8 cellular contexts compared by ENCODE assay signal in the genomic region with DNA sequence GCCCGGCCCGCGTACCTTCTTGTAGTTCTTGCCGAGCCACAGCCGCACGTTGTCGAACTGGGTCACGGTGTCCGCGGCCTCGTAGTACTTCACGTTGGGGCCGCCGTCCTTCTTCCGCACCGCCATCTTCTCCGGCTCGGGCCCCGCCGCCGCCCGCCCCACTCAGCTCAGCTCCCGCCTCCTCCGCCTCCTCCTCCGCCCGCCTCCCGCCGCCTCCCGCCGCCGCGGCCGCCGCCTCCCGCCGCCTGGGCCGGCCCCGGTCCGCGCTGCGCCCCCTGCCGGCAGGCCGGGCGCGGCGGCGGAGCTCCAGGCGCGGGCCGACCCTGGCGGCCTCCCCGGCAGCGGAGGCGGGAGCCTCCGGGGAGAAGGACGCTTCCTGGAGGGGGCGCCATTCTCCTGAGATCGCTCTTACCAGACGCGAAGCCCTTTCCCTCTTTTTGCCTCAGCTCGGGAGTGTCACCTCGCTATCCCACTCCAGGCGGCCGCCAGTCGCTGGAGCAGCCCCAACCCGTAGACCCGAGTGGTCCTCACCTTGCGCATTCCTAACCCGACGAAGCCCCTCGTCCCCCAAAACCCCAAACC. TPM values are rescaled to one million over a fixed set of nuclear protein-coding genes. Genes with fewer than 3 reads are reported as not detected.
A peak's percentile ranks its signal among the peaks of the same experiment; 100 is the strongest.
DNase-seq lines count a peak whose midpoint lies in the region; ATAC-seq, FAIRE-seq and TF ChIP-seq lines count a peak whose summit lies in the region.

A gene (minus strand): TSS at position 148 of the 582 bp plus-strand sequence. CDS start 22 bp downstream, at position 126.

- peaks cover 2% of the 10 kb centered on the region for H3K27me3 Mint-ChIP-seq in activated CD8-positive, alpha-beta T cell treated with anti-CD3 and anti-CD28 coated beads for 36 hours

- POLR2A ChIA-PET in activated CD8-positive, alpha-beta T cell treated with anti-CD3 and anti-CD28 coated beads for 36 hours (lab: Charles Lee) = interaction anchor here (0.6 to 5.7 kb wide), 25 partner anchors 8 to 406 kb away, joined by 3 to 68 read pairs (median 5); a partner anchor contains a TSS

- no peaks in the 10 kb centered on the region for H3K9me3 Mint-ChIP-seq in activated CD8-positive, alpha-beta T cell treated with anti-CD3 and anti-CD28 coated beads for 36 hours

- DNase-seq in BE2C (peak; percentile 96), GM19239 (ENCODE audit: insufficient read length, low spot score) (peak; percentile 87), NCI-H774 (lab: John Stamatoyannopoulos, UW) (peak; percentile 90), lower lobe of right lung (peak; percentile 92)
- peak; percentile 91 for DNase-seq in activated CD8-positive, alpha-beta T cell treated with anti-CD3 and anti-CD28 coated beads for 36 hours
- DNase-seq in stimulated activated CD4-positive, alpha-beta T cell treated with anti-CD3 and anti-CD28 coated beads, TNF-alpha, amount 100 ng/mL, for 1 hour (ENCODE audit: low read depth in 3 of 3, low spot score in 1 of 3) = peak; percentile 64 to 73 (median 73)

- H3K4me3 ChIP-seq in BE2C (ENCODE audit: low read depth, low read length) (peak within 1 kb of the TSS; percentile 92), ectodermal cell (ENCODE audit: insufficient read depth, low read depth, low read length) (peak within 1 kb of the TSS; percentile 95), lower lobe of right lung (peak within 1 kb of the TSS; percentile 85)

- H3K4me1 ChIP-seq in BE2C = no peaks in the 10 kb centered on the region
- peaks cover 8% of the 10 kb centered on the region for H3K4me1 ChIP-seq in ectodermal cell (ENCODE audit: control insufficient read depth, insufficient read depth, low read length)
- H3K4me1 ChIP-seq in lower lobe of right lung = peaks cover 29% of the 10 kb centered on the region

- H3K27me3 ChIP-seq in BE2C (no peaks in the 10 kb centered on the region), ectodermal cell (ENCODE audit: control insufficient read depth, insufficient read depth, low read length, poor library complexity, severe bottlenecking) (no peaks in the 10 kb centered on the region), lower lobe of right lung (ENCODE audit: low read depth) (no peaks in the 10 kb centered on the region)

- H3K4me3 Mint-ChIP-seq in activated CD8-positive, alpha-beta T cell treated with anti-CD3 and anti-CD28 coated beads for 36 hours = peak within 1 kb of the TSS; percentile 92

- no peak for FAIRE-seq in GM19239 (lab: Jason Lieb, UNC)

- TF ChIP-seq CTCF in BE2C (IDR thresholded peaks at IDR 0.05; ENCODE audit: low read depth, low read length) (peak; percentile 74), lower lobe of right lung (IDR thresholded peaks at IDR 0.05) (peak; percentile 61)
- peak; percentile 76 for TF ChIP-seq CTCF in activated CD8-positive, alpha-beta T cell treated with anti-CD3 and anti-CD28 coated beads for 36 hours (IDR thresholded peaks at IDR 0.05)

- H3K36me3 Mint-ChIP-seq in activated CD8-positive, alpha-beta T cell treated with anti-CD3 and anti-CD28 coated beads for 36 hours (ENCODE audit: low read depth) = peaks cover 30% of the 10 kb centered on the region

- intact Hi-C loops in activated CD8-positive, alpha-beta T cell treated with anti-CD3 and anti-CD28 coated beads for 36 hours (cut with micrococcal nuclease) = loop anchor here (2.0 kb wide), 1 partner anchor 71 kb away; a partner anchor contains a TSS
- intact Hi-C loops in lower lobe of right lung (cut with DNase I) = no loop called here

- H3K27ac Mint-ChIP-seq in activated CD8-positive, alpha-beta T cell treated with anti-CD3 and anti-CD28 coated beads for 36 hours = peak within 1 kb of the TSS; percentile 98

- H3K9me3 ChIP-seq in BE2C = no peaks in the 10 kb centered on the region
- no peaks in the 10 kb centered on the region for H3K9me3 ChIP-seq in ectodermal cell (ENCODE audit: control insufficient read depth, low read length)
- no peaks in the 10 kb centered on the region for H3K9me3 ChIP-seq in lower lobe of right lung

- ATAC-seq in HG03521 (IDR thresholded peaks at IDR 0.05; ENCODE audit: unreplicated experiment) (peak; percentile 79), lower lobe of right lung (peak; percentile 88 to 96)
- ATAC-seq in activated CD8-positive, alpha-beta T cell treated with anti-CD3 and anti-CD28 coated beads for 36 hours = peak; percentile 84

- CTCF ChIA-PET in activated CD8-positive, alpha-beta T cell treated with anti-CD3 and anti-CD28 coated beads for 36 hours (lab: Charles Lee) = interaction anchor here (0.6 to 5.8 kb wide), 43 partner anchors 8 to 450 kb away, joined by 3 to 110 read pairs (median 6); a partner anchor contains a TSS

- peak within 1 kb of the TSS; percentile 92 for H3K27ac ChIP-seq in ectodermal cell (ENCODE audit: insufficient read depth, low read depth, low read length, poor library complexity, severe bottlenecking)
- peak within 1 kb of the TSS; percentile 93 for H3K27ac ChIP-seq in lower lobe of right lung

- WGBS in ectodermal cell, 2 experiments = 0% methylated on average over 71 of the region's 71 CpGs

- peaks cover 40% of the 10 kb centered on the region for H3K4me1 Mint-ChIP-seq in activated CD8-positive, alpha-beta T cell treated with anti-CD3 and anti-CD28 coated beads for 36 hours (ENCODE audit: low read depth)

- H3K36me3 ChIP-seq in BE2C (peaks cover 17% of the 10 kb centered on the region), ectodermal cell (ENCODE audit: control insufficient read depth, insufficient read depth, low read length) (peaks cover 17% of the 10 kb centered on the region), lower lobe of right lung (peaks cover 26% of the 10 kb centered on the region)

RNA-seq across cellular contexts. Expression of the gene that starts here (rescaled TPM):
- 57.8 TPM for polyA plus RNA-seq in BE2C (2012; ENCODE audit: insufficient read depth, insufficient read length, low read depth)
- total RNA-seq in activated CD8-positive, alpha-beta T cell treated with anti-CD3 and anti-CD28 coated beads for 36 hours = 10 to 100 TPM; 79.3 to 87.9 TPM
- 133 TPM for polyA plus RNA-seq in ectodermal cell (2013, experiment 1 of 4)
- polyA plus RNA-seq in ectodermal cell (2013, experiment 2 of 4) = 140 TPM
- polyA plus RNA-seq in ectodermal cell (2013, experiment 3 of 4) = 112 TPM
- 120 TPM for polyA plus RNA-seq in ectodermal cell (2013, experiment 4 of 4)
- 115 TPM for total RNA-seq in lower lobe of right lung

Comparison
In these comparisons a context has a peak if more than half of its experiments do, and no peak if none do; other contexts are left out.
1. Peak in every context shown above with its lines: DNase-seq, ATAC-seq, H3K4me3 ChIP-seq and H3K27ac ChIP-seq.